Comparison of ENCODE assay signal across 11 cellular contexts in genomic region chr5:54743581-54743980, GRCh38.
DNase-seq lines count a peak whose midpoint lies in the region; ATAC-seq, FAIRE-seq and TF ChIP-seq lines count a peak whose summit lies in the region.
"Had no signal": no experiment of that assay in that cellular context is flagged by ENCODE, and none has a peak within 500 bp of the region (broad histone marks: within the 10 kb centered on the region; RNA-seq: fewer than 3 reads in every experiment).

No MANE protein-coding gene starts in this region.

- H3K27ac ChIP-seq in GM23338 (ENCODE audit: low read depth) (no peak overlapping the region; the same call in 1 of the 2 replicates), SJSA1 (peak overlapping the region; percentile 92), fibroblast of lung (ENCODE audit: insufficient read depth, low read length) (peak overlapping the region; percentile 77), small intestine (ENCODE audit: low read depth in 1 of 2, low read length in 1 of 2) (peak overlapping the region; percentile 55 to 79), gastroesophageal sphincter (peak overlapping the region in 2 of 4 donors; percentile 31 to 58)
- H3K27ac ChIP-seq in effector memory CD4-positive, alpha-beta T cell (ENCODE audit: insufficient read depth, low read length, poor library complexity, severe bottlenecking): no peak overlapping the region

- no peaks in the 10 kb centered on the region for H3K27me3 ChIP-seq in GM23338 (ENCODE audit: insufficient read depth)
- H3K27me3 ChIP-seq in SJSA1 (replicated peaks): no peaks in the 10 kb centered on the region
- no peaks in the 10 kb centered on the region for H3K27me3 ChIP-seq in fibroblast of lung (ENCODE audit: control insufficient read depth, insufficient read depth, low read length)
- no peaks in the 10 kb centered on the region for H3K27me3 ChIP-seq in small intestine (ENCODE audit: control insufficient read depth in 2 of 2, insufficient read depth in 2 of 2, low read length in 2 of 2)
- no peaks in the 10 kb centered on the region for H3K27me3 ChIP-seq in gastroesophageal sphincter
- H3K27me3 ChIP-seq in effector memory CD4-positive, alpha-beta T cell (replicated peaks; ENCODE audit: control insufficient read depth, insufficient read depth, low read length, poor library complexity, severe bottlenecking): no peaks in the 10 kb centered on the region

- no peak overlapping the region for H3K4me3 Mint-ChIP-seq in GM23338
- H3K4me3 Mint-ChIP-seq: activated naive CD8-positive, alpha-beta T cell treated with anti-CD3 and anti-CD28 coated beads, Interleukin-2, amount 50 U/mL, for 24 hours had no signal

- no peak for TF ChIP-seq CTCF in GM23338 (conservative IDR thresholded peaks at IDR 0.05; ENCODE audit: low read depth in 2 of 2)
- no peak for TF ChIP-seq CTCF in fibroblast of lung (conservative IDR thresholded peaks at IDR 0.05 in 1 of 2, IDR thresholded peaks at IDR 0.05 in 1 of 2; ENCODE audit: low read depth in 1 of 2, low read length in 2 of 2)
- TF ChIP-seq CTCF in gastroesophageal sphincter (IDR thresholded peaks at IDR 0.05): no peak

- no peak for FAIRE-seq in small intestine (lab: Jason Lieb, UNC)

- H3K4me1 Mint-ChIP-seq in GM23338: peaks cover 19% of the 10 kb centered on the region

- no peaks in the 10 kb centered on the region for H3F3A ChIP-seq in GM23338 (replicated peaks; ENCODE audit: low read depth)

- peak overlapping the region; percentile 53; the same call in 1 of the 2 replicates for H3K27ac Mint-ChIP-seq in GM23338

- H3K4me1 ChIP-seq in GM23338 (ENCODE audit: insufficient read depth) (peaks cover 12% of the 10 kb centered on the region), SJSA1 (replicated peaks) (peaks cover 43% of the 10 kb centered on the region), fibroblast of lung (ENCODE audit: control insufficient read depth, extremely low read depth, insufficient read depth, low read length) (peaks cover 23% of the 10 kb centered on the region), small intestine (ENCODE audit: control insufficient read depth in 2 of 2, insufficient read depth in 1 of 2, low read depth in 1 of 2, low read length in 1 of 2) (peaks cover 0 to 3% of the 10 kb centered on the region in 2 donors), gastroesophageal sphincter (peaks cover 0 to 10% (median 0%) of the 10 kb centered on the region in 3 donors)
- H3K4me1 ChIP-seq in effector memory CD4-positive, alpha-beta T cell (ENCODE audit: control insufficient read depth, insufficient read depth, low read length, poor library complexity, severe bottlenecking): peaks cover 29% of the 10 kb centered on the region

- ATAC-seq in GM23338: peak; percentile 25
- ATAC-seq in gastroesophageal sphincter: no peak
- ATAC-seq in HG03442 (IDR thresholded peaks at IDR 0.05; ENCODE audit: unreplicated experiment): no peak
- ATAC-seq in HG03565 (IDR thresholded peaks at IDR 0.05; ENCODE audit: unreplicated experiment): no peak

- TF ChIP-seq EP300 in gastroesophageal sphincter (IDR thresholded peaks at IDR 0.05): no peak

- H3K4me2 ChIP-seq in GM23338 (no peak overlapping the region), fibroblast of lung (ENCODE audit: extremely low read depth, insufficient read depth, low read length) (peak overlapping the region; percentile 53)

- WGBS in small intestine, 3 donors: 88 to 94% (median 92%) methylated on average over 5 of the region's 5 CpGs
- 66 to 83% methylated on average over 3 to 5 of the region's 5 CpGs for WGBS in gastroesophageal sphincter (ENCODE audit: low coverage in 1 of 2), 2 donors

- H2AFZ ChIP-seq in GM23338 (peak overlapping the region; percentile 85), fibroblast of lung (ENCODE audit: low read length) (no peak overlapping the region)

- DNase-seq in GM23338 (ENCODE audit: low spot score) (peak; percentile 20), SJSA1 (ENCODE audit: low read depth in 1 of 2, low spot score in 2 of 2) (no peak), fibroblast of lung (ENCODE audit: low read depth in 2 of 2) (peak in 1 of 2 donors; percentile 29), small intestine (no peak)
- DNase-seq in effector memory CD4-positive, alpha-beta T cell: no peak
- DNase-seq: activated CD4-positive, alpha-beta T cell treated with anti-CD3 and anti-CD28 coated beads for 48 hours; activated naive CD8-positive, alpha-beta T cell treated with anti-CD3 and anti-CD28 coated beads, Interleukin-2, amount 50 U/mL, for 24 hours; NCI-H1105 treated with DMSO at 0.1 percent for 48 hours had no signal

- H3K9me3 ChIP-seq in SJSA1 (replicated peaks) (no peaks in the 10 kb centered on the region), fibroblast of lung (ENCODE audit: control insufficient read depth, insufficient read depth, low read depth, low read length) (no peaks in the 10 kb centered on the region), small intestine (ENCODE audit: control insufficient read depth, low read depth) (no peaks in the 10 kb centered on the region), gastroesophageal sphincter (no peaks in the 10 kb centered on the region)
- H3K9me3 ChIP-seq in effector memory CD4-positive, alpha-beta T cell (ENCODE audit: control insufficient read depth, low read length): no peaks in the 10 kb centered on the region

- H3K79me2 ChIP-seq in GM23338 (replicated peaks; ENCODE audit: insufficient read depth) (no peaks in the 10 kb centered on the region), fibroblast of lung (ENCODE audit: control insufficient read depth, insufficient read depth, low read length) (no peaks in the 10 kb centered on the region)

- H3K36me3 Mint-ChIP-seq in GM23338 (ENCODE audit: low read depth): no peaks in the 10 kb centered on the region

- no peak for TF ChIP-seq POLR2A in gastroesophageal sphincter (IDR thresholded peaks at IDR 0.05)

- H3K9me3 Mint-ChIP-seq in GM23338: no peaks in the 10 kb centered on the region
- H3K9me3 Mint-ChIP-seq: activated naive CD8-positive, alpha-beta T cell treated with anti-CD3 and anti-CD28 coated beads, Interleukin-2, amount 50 U/mL, for 24 hours had no signal

- H3K27me3 Mint-ChIP-seq in GM23338 (ENCODE audit: insufficient read depth, low read depth, poor library complexity): no peaks in the 10 kb centered on the region
- H3K27me3 Mint-ChIP-seq: activated naive CD8-positive, alpha-beta T cell treated with anti-CD3 and anti-CD28 coated beads, Interleukin-2, amount 50 U/mL, for 24 hours had no signal

- no peak overlapping the region for H3K9ac ChIP-seq in fibroblast of lung (ENCODE audit: insufficient read depth, low read length)

- peaks cover 15% of the 10 kb centered on the region for H3K9me2 ChIP-seq in GM23338 (ENCODE audit: insufficient read depth)

- H4K20me1 ChIP-seq in GM23338 (replicated peaks; ENCODE audit: insufficient read depth): no peaks in the 10 kb centered on the region
- H4K20me1 ChIP-seq in fibroblast of lung (ENCODE audit: control insufficient read depth, extremely low read depth, insufficient read depth, low read length): no peaks in the 10 kb centered on the region

- H3K4me3 ChIP-seq in GM23338 (no peak overlapping the region), SJSA1 (no peak overlapping the region), fibroblast of lung (replicated peaks in 1 of 4; ENCODE audit: control extremely low read depth in 1 of 4, insufficient read depth in 1 of 4, low read depth in 3 of 4, low read length in 4 of 4) (no peak overlapping the region), small intestine (ENCODE audit: low read depth in 1 of 2, low read length in 2 of 2) (no peak overlapping the region), gastroesophageal sphincter (no peak overlapping the region)
- no peak overlapping the region for H3K4me3 ChIP-seq in effector memory CD4-positive, alpha-beta T cell (ENCODE audit: insufficient read depth, low read depth, low read length, poor library complexity, severe bottlenecking)

- H3K36me3 ChIP-seq in GM23338 (ENCODE audit: insufficient read depth) (no peaks in the 10 kb centered on the region), SJSA1 (no peaks in the 10 kb centered on the region), fibroblast of lung (ENCODE audit: control insufficient read depth, insufficient read depth, low read length) (no peaks in the 10 kb centered on the region), small intestine (ENCODE audit: control insufficient read depth in 2 of 2, insufficient read depth in 2 of 2, low read length in 2 of 2) (no peaks in the 10 kb centered on the region), gastroesophageal sphincter (no peaks in the 10 kb centered on the region)
- H3K36me3 ChIP-seq in effector memory CD4-positive, alpha-beta T cell (ENCODE audit: control insufficient read depth, insufficient read depth, low read length): no peaks in the 10 kb centered on the region

TF ChIP-seq in GM23338, 12 proteins besides CTCF, POLR2A, EP300 and RAD21 (continues in another document):
- TF ChIP-seq JUNB (IDR thresholded peaks at IDR 0.05; ENCODE audit: unreplicated experiment) (no peak), ZNF114 (CRISPR knock-in tag; IDR thresholded peaks at IDR 0.05) (no peak), ZNF331 (CRISPR knock-in tag; IDR thresholded peaks at IDR 0.05; ENCODE audit: low read depth) (no peak), EZH2 (IDR thresholded peaks at IDR 0.05; ENCODE audit: low read depth, unreplicated experiment) (no peak), REST (IDR thresholded peaks at IDR 0.05; ENCODE audit: unreplicated experiment) (no peak), NANOG (IDR thresholded peaks at IDR 0.05; ENCODE audit: borderline replicate concordance) (no peak)

Comparison
In these comparisons a context has a peak if more than half of its experiments do, and no peak if none do; other contexts are left out.
1. H3K27ac ChIP-seq: peak in SJSA1 (single experiment), fibroblast of lung (single experiment) and small intestine (2 of 2); none in GM23338 (single experiment) and effector memory CD4-positive, alpha-beta T cell (single experiment).